19 cellular contexts compared by ENCODE assay signal in genomic region chr5:31361906-31362900, GRCh38.
DNase-seq lines count a peak whose midpoint lies in the region; ATAC-seq and TF ChIP-seq lines count a peak whose summit lies in the region.
"Had no signal": no experiment of that assay in that cellular context is flagged by ENCODE, and none has a peak within 500 bp of the region (broad histone marks: within the 10 kb centered on the region; RNA-seq: fewer than 3 reads in every experiment).

No MANE protein-coding gene starts in this region.

- H3K4me1 ChIP-seq in IMR-90 (ENCODE audit: control insufficient read depth, insufficient read depth, low read length): peaks cover 36% of the 10 kb centered on the region
- H3K4me1 ChIP-seq: Caco-2, stomach, uterus had no signal

- H3K9me3 ChIP-seq in IMR-90 (ENCODE audit: control insufficient read depth, insufficient read depth, low read length): no peaks in the 10 kb centered on the region
- H3K9me3 ChIP-seq: Caco-2, uterus had no signal

- dilution Hi-C loops in IMR-90 (cut with HindIII; ENCODE audit: low sequenced_read_pairs, unreplicated experiment): no loop called here

- H3K36me3 Mint-ChIP-seq in activated naive CD8-positive, alpha-beta T cell treated with anti-CD3 and anti-CD28 coated beads for 36 hours: no peaks in the 10 kb centered on the region
- H3K36me3 Mint-ChIP-seq: activated naive CD8-positive, alpha-beta T cell; immature natural killer cell had no signal

- peaks cover 8% of the 10 kb centered on the region for H3K27me3 Mint-ChIP-seq in activated naive CD8-positive, alpha-beta T cell treated with anti-CD3 and anti-CD28 coated beads for 36 hours

- peak overlapping the region; percentile 98 for H3K14ac ChIP-seq in IMR-90 (replicated peaks; ENCODE audit: low read depth, low read length)

- peak overlapping the region; percentile 68 for H2AK9ac ChIP-seq in IMR-90 (replicated peaks; ENCODE audit: low read depth, low read length, poor library complexity)

- H3K4ac ChIP-seq in IMR-90 (ENCODE audit: low read depth, low read length): peak overlapping the region; percentile 92

- no peak for TF ChIP-seq CTCF in IMR-90 (conservative IDR thresholded peaks at IDR 0.05; ENCODE audit: low read depth, low read length)
- no peak for TF ChIP-seq CTCF in brain microvascular endothelial cell (IDR thresholded peaks at IDR 0.05; ENCODE audit: low read depth, low read length, missing control alignments)

- in situ Hi-C loops in IMR-90 (cut with MboI; ENCODE audit: low sequenced_read_pairs): no loop called here
- in situ Hi-C loops in brain microvascular endothelial cell (cut with HindIII; ENCODE audit: low pct_ligation_motif_present, low sequenced_read_pairs): no loop called here

- peak overlapping the region; percentile 98 for H2BK20ac ChIP-seq in IMR-90 (ENCODE audit: low read depth, low read length)

- peak overlapping the region; percentile 69; the same call in 2 of the 3 replicates for H2BK15ac ChIP-seq in IMR-90 (ENCODE audit: low read depth, low read length)

- H4K20me1 ChIP-seq in IMR-90 (ENCODE audit: insufficient read depth, low read length): no peaks in the 10 kb centered on the region

- H4K8ac ChIP-seq in IMR-90 (ENCODE audit: low read depth in 2 of 2, low read length in 2 of 2): peak overlapping the region; percentile 46 to 89

- peak overlapping the region; percentile 88 for H4K91ac ChIP-seq in IMR-90 (ENCODE audit: insufficient read depth, low read depth, low read length)

- H3K4me2 ChIP-seq in IMR-90 (ENCODE audit: low read depth, low read length): no peak overlapping the region

- no peak overlapping the region for H3K27ac Mint-ChIP-seq in activated naive CD8-positive, alpha-beta T cell treated with anti-CD3 and anti-CD28 coated beads for 36 hours
- H3K27ac Mint-ChIP-seq: activated naive CD8-positive, alpha-beta T cell; activated T-cell treated with anti-CD3 and anti-CD28 coated beads, Interleukin-2, amount 50 U/mL, for 24 hours; immature natural killer cell; nephron progenitor cell had no signal

- H3K4me1 Mint-ChIP-seq in activated naive CD8-positive, alpha-beta T cell treated with anti-CD3 and anti-CD28 coated beads for 36 hours: no peaks in the 10 kb centered on the region
- H3K4me1 Mint-ChIP-seq: immature natural killer cell, nephron progenitor cell had no signal

- H3K27me3 ChIP-seq in IMR-90 (ENCODE audit: control insufficient read depth, insufficient read depth, low read length): no peaks in the 10 kb centered on the region
- no peaks in the 10 kb centered on the region for H3K27me3 ChIP-seq in brain microvascular endothelial cell (replicated peaks)
- H3K27me3 ChIP-seq: stomach, uterus had no signal

- H3K79me1 ChIP-seq in IMR-90 (ENCODE audit: low read depth in 1 of 2, low read length in 2 of 2): no peaks in the 10 kb centered on the region

- peak overlapping the region; percentile 94 for H4K5ac ChIP-seq in IMR-90 (ENCODE audit: low read depth, low read length)

- ATAC-seq in IMR-90 (ENCODE audit: low read depth): peak; percentile 5; the same call in 1 of the 2 replicates
- ATAC-seq: PC-3 had no signal

- peak overlapping the region; percentile 98 for H2BK120ac ChIP-seq in IMR-90 (ENCODE audit: low read depth, low read length)

- BruUV-seq in IMR-90 (replicated peaks; lab: Mats Ljungman, UMichigan): no TSS peak

- H3K36me3 ChIP-seq in IMR-90 (ENCODE audit: control insufficient read depth, insufficient read depth, low read length) (no peaks in the 10 kb centered on the region), brain microvascular endothelial cell (replicated peaks) (no peaks in the 10 kb centered on the region)
- H3K36me3 ChIP-seq: stomach, uterus had no signal

- no CpG with 5 or more reads among the region's 5 CpGs for WGBS in IMR-90 (ENCODE audit: extremely low coverage in 2 of 2, insufficient read length in 1 of 2), 2 experiments

- no peak overlapping the region for H2AFZ ChIP-seq in IMR-90 (replicated peaks; ENCODE audit: low read length, poor library complexity)

- no peak overlapping the region for H3K4me3 Mint-ChIP-seq in activated naive CD8-positive, alpha-beta T cell treated with anti-CD3 and anti-CD28 coated beads for 36 hours
- H3K4me3 Mint-ChIP-seq: activated naive CD8-positive, alpha-beta T cell; activated T-cell treated with anti-CD3 and anti-CD28 coated beads, Interleukin-2, amount 50 U/mL, for 24 hours; immature natural killer cell; nephron progenitor cell had no signal

- peaks cover 13% of the 10 kb centered on the region for H3K9me1 ChIP-seq in IMR-90 (ENCODE audit: insufficient read depth, low read length)

- no peak for TF ChIP-seq RAD21 in IMR-90 (IDR thresholded peaks at IDR 0.05; ENCODE audit: low read length)

- H2AK5ac ChIP-seq in IMR-90 (ENCODE audit: low read depth, low read length): peak overlapping the region; percentile 79

- CTCF ChIA-PET in IMR-90 (lab: Yijun Ruan, JAX): no interaction called here

- DNase-seq in AG20443 (ENCODE audit: low spot score): peak; percentile 33
- peak; percentile 59 for DNase-seq in IMR-90
- peak; percentile 50 for DNase-seq in brain microvascular endothelial cell
- peak; percentile 42 for DNase-seq in kidney tubule cell (ENCODE audit: low spot score)
- DNase-seq in activated CD4-positive, alpha-beta T cell treated with anti-CD3 and anti-CD28 coated beads, Interleukin-2, amount 50 U/mL, for 4 hours: no peak
- no peak for DNase-seq in NCI-H2171 treated with DMSO at 0.1 percent for 48 hours (lab: John Stamatoyannopoulos, UW)
- DNase-seq in activated naive CD8-positive, alpha-beta T cell treated with anti-CD3 and anti-CD28 coated beads for 36 hours: no peak
- no peak for DNase-seq in erythroblast (lab: John Stamatoyannopoulos, UW)
- DNase-seq: activated CD4-positive, alpha-beta T cell treated with anti-CD3 and anti-CD28 coated beads, Interleukin-2, amount 50 U/mL, for 1 hour; activated T-cell treated with anti-CD3 and anti-CD28 coated beads, Interleukin-2, amount 50 U/mL, for 24 hours; Caco-2; GOT3; immature natural killer cell; NCI-H748 treated with DMSO at 0.1 percent for 48 hours; nephron progenitor cell; stomach had no signal

- no peak overlapping the region for H3K4me3 ChIP-seq in IMR-90 (ENCODE audit: insufficient read depth, low read depth, low read length)
- no peak overlapping the region for H3K4me3 ChIP-seq in brain microvascular endothelial cell (ENCODE audit: low read depth, low read length)
- H3K4me3 ChIP-seq: stomach, uterus had no signal

- peak overlapping the region; percentile 35 for H3K56ac ChIP-seq in IMR-90 (ENCODE audit: extremely low read depth, insufficient read depth, low read length)

- H3K27ac ChIP-seq in IMR-90 (ENCODE audit: insufficient read depth, low read length) (peak overlapping the region; percentile 90), brain microvascular endothelial cell (peak overlapping the region; percentile 78)
- H3K27ac ChIP-seq: stomach, uterus had no signal

- TF ChIP-seq POLR2A in IMR-90 (IDR thresholded peaks at IDR 0.05; ENCODE audit: low read depth, low read length) (no peak), erythroblast (IDR thresholded peaks at IDR 0.05; ENCODE audit: low read length) (no peak)

- POLR2A ChIA-PET in IMR-90 (lab: Charles Lee; ENCODE audit: unreplicated experiment): no interaction called here

- H3K18ac ChIP-seq in IMR-90 (ENCODE audit: low read depth, low read length): peak overlapping the region; percentile 95

- intact Hi-C loops in IMR-90 (cut with micrococcal nuclease): loop anchor here (5.0 kb wide), 1 partner anchor 115 kb away; no protein-coding TSS in a partner anchor

- no peak overlapping the region for H3K9ac ChIP-seq in IMR-90 (ENCODE audit: low read depth, low read length)

- H2BK5ac ChIP-seq in IMR-90 (ENCODE audit: low read depth, low read length, poor library complexity, severe bottlenecking): peak overlapping the region; percentile 100

- H3K9me3 Mint-ChIP-seq in activated naive CD8-positive, alpha-beta T cell treated with anti-CD3 and anti-CD28 coated beads for 36 hours: no peaks in the 10 kb centered on the region

- peak overlapping the region; percentile 91; the same call in 1 of the 2 replicates for H3K23ac ChIP-seq in IMR-90 (ENCODE audit: low read depth, low read length)

TF ChIP-seq in IMR-90, 13 proteins besides CTCF, POLR2A, EP300 and RAD21:
- 0 out of 2 replicates have a peak, but pooled peaks have one; percentile 32 for TF ChIP-seq CEBPB (IDR thresholded peaks at IDR 0.05; ENCODE audit: low read depth, low read length)
- no peak for TF ChIP-seq RCOR1 (IDR thresholded peaks at IDR 0.05; ENCODE audit: insufficient replicate concordance, low read length)

Comparison
In these comparisons a context has a peak if more than half of its experiments do, and no peak if none do; other contexts are left out.
1. DNase-seq: peak in AG20443 (single experiment), IMR-90 (single experiment), brain microvascular endothelial cell (single experiment) and kidney tubule cell (single experiment); none in activated CD4-positive, alpha-beta T cell treated with anti-CD3 and anti-CD28 coated beads, Interleukin-2, amount 50 U/mL, for 4 hours (0 of 2), NCI-H2171 treated with DMSO at 0.1 percent for 48 hours (single experiment), activated naive CD8-positive, alpha-beta T cell treated with anti-CD3 and anti-CD28 coated beads for 36 hours (single experiment) and erythroblast (0 of 2).